23 cellular contexts compared by ENCODE assay signal in genomic region chr5:113371788-113372196, GRCh38.
DNase-seq lines count a peak whose midpoint lies in the region; ATAC-seq and TF ChIP-seq lines count a peak whose summit lies in the region.
"Had no signal": no experiment of that assay in that cellular context is flagged by ENCODE, and none has a peak within 500 bp of the region (broad histone marks: within the 10 kb centered on the region; RNA-seq: fewer than 3 reads in every experiment).

No MANE protein-coding gene starts in this region.

- no peaks in the 10 kb centered on the region for H3K36me3 Mint-ChIP-seq in nephron (ENCODE audit: low read depth)
- H3K36me3 Mint-ChIP-seq: activated naive CD4-positive, alpha-beta T cell treated with anti-CD3 and anti-CD28 coated beads, Interleukin-2, amount 50 U/mL, for 24 hours; CD4-positive, alpha-beta memory T cell; stimulated activated naive B cell treated with anti-CD40 and anti-IgM and Interleukin-4, amounts not matched to agents 10 μg/mL and 1 μg/mL and 100 μg/mL, for 72 hours had no signal

- no peaks in the 10 kb centered on the region for H3F3A ChIP-seq in PC-3 (ENCODE audit: low read length, unreplicated experiment)

- H3K27ac Mint-ChIP-seq in nephron, result peak overlapping the region; percentile 81 to 87 (median 85)
- H3K27ac Mint-ChIP-seq: activated CD8-positive, alpha-beta T cell treated with anti-CD3 and anti-CD28 coated beads for 36 hours; activated naive CD4-positive, alpha-beta T cell treated with anti-CD3 and anti-CD28 coated beads, Interleukin-2, amount 50 U/mL, for 24 hours; activated T-cell treated with anti-CD3 and anti-CD28 coated beads, Interleukin-2, amount 50 U/mL, for 24 hours; CD4-positive, alpha-beta memory T cell; HFFc6; stimulated activated naive B cell treated with anti-CD40 and anti-IgM and Interleukin-4, amounts not matched to agents 10 μg/mL and 1 μg/mL and 100 μg/mL, for 72 hours had no signal

- H2AFZ ChIP-seq in PC-3 (ENCODE audit: low read length), result no peak overlapping the region

- in situ Hi-C loops in G401 (cut with HindIII; ENCODE audit: low sequenced_read_pairs), result no loop called here

- no peaks in the 10 kb centered on the region for H3K9me2 ChIP-seq in PC-3 (replicated peaks; ENCODE audit: low read length)

- H3K27me3 Mint-ChIP-seq in nephron (ENCODE audit: low read depth), result no peaks in the 10 kb centered on the region
- H3K27me3 Mint-ChIP-seq: activated T-cell treated with anti-CD3 and anti-CD28 coated beads, Interleukin-2, amount 50 U/mL, for 24 hours had no signal

- peak; percentile 21 for DNase-seq in G401 (ENCODE audit: low spot score)
- peak; percentile 15 for DNase-seq in PC-3
- peak; percentile 92 for DNase-seq in fibroblast of the aortic adventitia (ENCODE audit: low read depth)
- DNase-seq in NCI-H1417 (lab: John Stamatoyannopoulos, UW), result no peak
- no peak for DNase-seq in T-helper 9 cell
- no peak for DNase-seq in KG1 (lab: John Stamatoyannopoulos, UW)
- DNase-seq: activated CD4-positive, CD25-positive, alpha-beta regulatory T cell; activated CD8-positive, alpha-beta T cell treated with anti-CD3 and anti-CD28 coated beads for 36 hours; activated T-cell treated with anti-CD3 and anti-CD28 coated beads, Interleukin-2, amount 50 U/mL, for 24 hours; CD4-positive, alpha-beta memory T cell; gastrocnemius medialis; HFFc6; left lung; NCI-H1048; NCI-H524; SIG-M5; stimulated activated naive B cell treated with anti-CD40 and anti-IgM and Interleukin-4, amounts not matched to agents 10 μg/mL and 1 μg/mL and 100 μg/mL, for 72 hours; T-helper 2 cell; transverse colon had no signal

- H3K4me1 Mint-ChIP-seq in nephron, result peaks cover 17% of the 10 kb centered on the region
- H3K4me1 Mint-ChIP-seq: stimulated activated naive B cell treated with anti-CD40 and anti-IgM and Interleukin-4, amounts not matched to agents 10 μg/mL and 1 μg/mL and 100 μg/mL, for 72 hours had no signal

- H3K36me3 ChIP-seq in PC-3 (ENCODE audit: low read depth, low read length), result no peaks in the 10 kb centered on the region
- H3K36me3 ChIP-seq: gastrocnemius medialis, left lung, neutrophil, transverse colon had no signal

- no peaks in the 10 kb centered on the region for H3K4me1 ChIP-seq in PC-3 (ENCODE audit: insufficient read depth, low read length)
- H3K4me1 ChIP-seq: left lung, transverse colon had no signal

- H3K9me3 ChIP-seq in PC-3 (ENCODE audit: low read length), result no peaks in the 10 kb centered on the region
- H3K9me3 ChIP-seq: gastrocnemius medialis, left lung, neutrophil, transverse colon had no signal

- H3K79me2 ChIP-seq in PC-3 (ENCODE audit: low read length), result no peaks in the 10 kb centered on the region

- peaks cover 2% of the 10 kb centered on the region for H3K9me3 Mint-ChIP-seq in nephron
- H3K9me3 Mint-ChIP-seq: activated CD8-positive, alpha-beta T cell treated with anti-CD3 and anti-CD28 coated beads for 36 hours; activated naive CD4-positive, alpha-beta T cell treated with anti-CD3 and anti-CD28 coated beads, Interleukin-2, amount 50 U/mL, for 24 hours; activated T-cell treated with anti-CD3 and anti-CD28 coated beads, Interleukin-2, amount 50 U/mL, for 24 hours; CD4-positive, alpha-beta memory T cell; HFFc6; stimulated activated naive B cell treated with anti-CD40 and anti-IgM and Interleukin-4, amounts not matched to agents 10 μg/mL and 1 μg/mL and 100 μg/mL, for 72 hours had no signal

- H3K27ac ChIP-seq in PC-3 (ENCODE audit: low read length), result no peak overlapping the region
- H3K27ac ChIP-seq: gastrocnemius medialis, left lung, neutrophil, transverse colon had no signal

- no peak for TF ChIP-seq CTCF in PC-3 (conservative IDR thresholded peaks at IDR 0.05; ENCODE audit: low read depth, low read length)
- no peak for TF ChIP-seq CTCF in fibroblast of the aortic adventitia (IDR thresholded peaks at IDR 0.05; ENCODE audit: insufficient read depth, low read length)
- TF ChIP-seq CTCF in nephron (IDR thresholded peaks at IDR 0.05; ENCODE audit: unreplicated experiment in 3 of 3), result no peak

- ATAC-seq in PC-3, result peak; percentile 83
- no peak for ATAC-seq in HG03342 (IDR thresholded peaks at IDR 0.05; ENCODE audit: unreplicated experiment)
- ATAC-seq: activated CD8-positive, alpha-beta T cell treated with anti-CD3 and anti-CD28 coated beads for 36 hours; left lung; stimulated activated naive B cell treated with anti-CD40 and anti-IgM and Interleukin-4, amounts not matched to agents 10 μg/mL and 1 μg/mL and 100 μg/mL, for 72 hours had no signal

- H3K4me3 ChIP-seq in PC-3 (ENCODE audit: low read length) (no peak overlapping the region), fibroblast of the aortic adventitia (ENCODE audit: low read depth, low read length) (no peak overlapping the region)
- H3K4me3 ChIP-seq: gastrocnemius medialis, left lung, transverse colon had no signal

- H3K4me2 ChIP-seq in PC-3 (ENCODE audit: low read length), result no peak overlapping the region

- intact Hi-C loops in PC-3 (cut with micrococcal nuclease), result no loop called here

- H3K4me3 Mint-ChIP-seq in nephron, result no peak overlapping the region
- H3K4me3 Mint-ChIP-seq: activated CD8-positive, alpha-beta T cell treated with anti-CD3 and anti-CD28 coated beads for 36 hours; activated naive CD4-positive, alpha-beta T cell treated with anti-CD3 and anti-CD28 coated beads, Interleukin-2, amount 50 U/mL, for 24 hours; activated T-cell treated with anti-CD3 and anti-CD28 coated beads, Interleukin-2, amount 50 U/mL, for 24 hours; CD4-positive, alpha-beta memory T cell; HFFc6; stimulated activated naive B cell treated with anti-CD40 and anti-IgM and Interleukin-4, amounts not matched to agents 10 μg/mL and 1 μg/mL and 100 μg/mL, for 72 hours had no signal

- no peak overlapping the region for H3K9ac ChIP-seq in PC-3 (ENCODE audit: low read length)

- CTCF ChIA-PET in PC-3 (lab: Charles Lee), result no interaction called here

- no peaks in the 10 kb centered on the region for H3K27me3 ChIP-seq in PC-3 (ENCODE audit: low read length)
- H3K27me3 ChIP-seq: gastrocnemius medialis, transverse colon had no signal

- H4K20me1 ChIP-seq in PC-3 (ENCODE audit: low read length), result no peaks in the 10 kb centered on the region

- BruUV-seq in PC-3 (replicated peaks; lab: Mats Ljungman, UMichigan), result no TSS peak

- POLR2A ChIA-PET in PC-3 (lab: Charles Lee; ENCODE audit: unreplicated experiment), result no interaction called here

Comparison
In these comparisons a context has a peak if more than half of its experiments do, and no peak if none do; other contexts are left out.
1. DNase-seq: peak in G401 (single experiment), PC-3 (single experiment) and fibroblast of the aortic adventitia (single experiment); none in NCI-H1417 (0 of 3), T-helper 9 cell (single experiment) and KG1 (single experiment).